ENCODE assay signal across 21 cellular contexts in genomic region chr2:223039618-223040017, GRCh38. TPM values are rescaled to one million over a fixed set of nuclear protein-coding genes. Genes with fewer than 3 reads are reported as not detected.
"Had no signal": no experiment of that assay in that cellular context is flagged by ENCODE, and none has a peak within 500 bp of the region (broad histone marks: within the 10 kb centered on the region; RNA-seq: fewer than 3 reads in every experiment).

No MANE protein-coding gene starts in this region.

- H2AFZ ChIP-seq: neural progenitor cell had no signal

- H3K27ac Mint-ChIP-seq: naive thymus-derived CD8-positive, alpha-beta T cell; neural progenitor cell; progenitor cell of endocrine pancreas; stimulated activated memory B cell treated with anti-CD40 and anti-IgM and Interleukin-4, amounts not matched to agents 10 μg/mL and 1 μg/mL and 100 μg/mL, for 72 hours; stimulated activated naive CD8-positive, alpha-beta T cell treated with anti-CD3 and anti-CD28 coated beads, Interleukin-15, Interleukin-2, amounts not matched to agents 100 ng/mL and 50 ng/mL, for 24 hours had no signal

- H3K27ac ChIP-seq: dorsolateral prefrontal cortex, epithelial cell of prostate, esophagus muscularis mucosa, gastrocnemius medialis, heart right ventricle, neural progenitor cell, pancreas, tibial artery had no signal

- H3K4me3 Mint-ChIP-seq: naive thymus-derived CD8-positive, alpha-beta T cell; neural progenitor cell; stimulated activated memory B cell treated with anti-CD40 and anti-IgM and Interleukin-4, amounts not matched to agents 10 μg/mL and 1 μg/mL and 100 μg/mL, for 72 hours; stimulated activated naive CD8-positive, alpha-beta T cell treated with anti-CD3 and anti-CD28 coated beads, Interleukin-15, Interleukin-2, amounts not matched to agents 100 ng/mL and 50 ng/mL, for 24 hours had no signal

- DNase-seq: cortex of kidney; dorsolateral prefrontal cortex; effector memory CD4-positive, alpha-beta T cell; gastrocnemius medialis; heart right ventricle; hypothalamus; kidney glomerular epithelial cell; mucosa of descending colon; naive thymus-derived CD8-positive, alpha-beta T cell; nucleus accumbens; pancreas; right cardiac atrium; stimulated activated CD4-positive, alpha-beta T cell treated with anti-CD3 and anti-CD28 coated beads, Interleukin-4, amount 100 ng/mL, for 1 hour; stimulated activated CD8-positive, alpha-beta memory T cell treated with anti-CD3 and anti-CD28 coated beads, Interleukin-4, amount 100 ng/mL, for 48 hours; tibial artery had no signal

- H3K36me3 ChIP-seq: esophagus muscularis mucosa, gastrocnemius medialis, heart right ventricle, neural progenitor cell, pancreas, tibial artery had no signal

- H3K4me3 ChIP-seq: dorsolateral prefrontal cortex, esophagus muscularis mucosa, gastrocnemius medialis, heart right ventricle, mucosa of descending colon, neural progenitor cell, pancreas, tibial artery had no signal

- H3K27me3 ChIP-seq: dorsolateral prefrontal cortex, esophagus muscularis mucosa, gastrocnemius medialis, heart right ventricle, neural progenitor cell, pancreas, tibial artery had no signal

- H3K27me3 Mint-ChIP-seq: progenitor cell of endocrine pancreas; stimulated activated naive CD8-positive, alpha-beta T cell treated with anti-CD3 and anti-CD28 coated beads, Interleukin-15, Interleukin-2, amounts not matched to agents 100 ng/mL and 50 ng/mL, for 24 hours had no signal

- H3K9me3 Mint-ChIP-seq: neural progenitor cell; stimulated activated memory B cell treated with anti-CD40 and anti-IgM and Interleukin-4, amounts not matched to agents 10 μg/mL and 1 μg/mL and 100 μg/mL, for 72 hours; stimulated activated naive CD8-positive, alpha-beta T cell treated with anti-CD3 and anti-CD28 coated beads, Interleukin-15, Interleukin-2, amounts not matched to agents 100 ng/mL and 50 ng/mL, for 24 hours had no signal

- H3K4me1 Mint-ChIP-seq: stimulated activated memory B cell treated with anti-CD40 and anti-IgM and Interleukin-4, amounts not matched to agents 10 μg/mL and 1 μg/mL and 100 μg/mL, for 72 hours had no signal

- H3K9ac ChIP-seq: neural progenitor cell had no signal

- H3K4me1 ChIP-seq: gastrocnemius medialis had no signal

- H3K9me3 ChIP-seq: esophagus muscularis mucosa, gastrocnemius medialis, heart right ventricle, mucosa of descending colon, pancreas, tibial artery had no signal

- H3K36me3 Mint-ChIP-seq: naive thymus-derived CD8-positive, alpha-beta T cell; neural progenitor cell; stimulated activated memory B cell treated with anti-CD40 and anti-IgM and Interleukin-4, amounts not matched to agents 10 μg/mL and 1 μg/mL and 100 μg/mL, for 72 hours had no signal

RNA-seq across cellular contexts. Expression of gene KCNE4, which starts 12.4 kb away (rescaled TPM):
- total RNA-seq: naive thymus-derived CD8-positive, alpha-beta T cell had no signal
